In the genomic region with DNA sequence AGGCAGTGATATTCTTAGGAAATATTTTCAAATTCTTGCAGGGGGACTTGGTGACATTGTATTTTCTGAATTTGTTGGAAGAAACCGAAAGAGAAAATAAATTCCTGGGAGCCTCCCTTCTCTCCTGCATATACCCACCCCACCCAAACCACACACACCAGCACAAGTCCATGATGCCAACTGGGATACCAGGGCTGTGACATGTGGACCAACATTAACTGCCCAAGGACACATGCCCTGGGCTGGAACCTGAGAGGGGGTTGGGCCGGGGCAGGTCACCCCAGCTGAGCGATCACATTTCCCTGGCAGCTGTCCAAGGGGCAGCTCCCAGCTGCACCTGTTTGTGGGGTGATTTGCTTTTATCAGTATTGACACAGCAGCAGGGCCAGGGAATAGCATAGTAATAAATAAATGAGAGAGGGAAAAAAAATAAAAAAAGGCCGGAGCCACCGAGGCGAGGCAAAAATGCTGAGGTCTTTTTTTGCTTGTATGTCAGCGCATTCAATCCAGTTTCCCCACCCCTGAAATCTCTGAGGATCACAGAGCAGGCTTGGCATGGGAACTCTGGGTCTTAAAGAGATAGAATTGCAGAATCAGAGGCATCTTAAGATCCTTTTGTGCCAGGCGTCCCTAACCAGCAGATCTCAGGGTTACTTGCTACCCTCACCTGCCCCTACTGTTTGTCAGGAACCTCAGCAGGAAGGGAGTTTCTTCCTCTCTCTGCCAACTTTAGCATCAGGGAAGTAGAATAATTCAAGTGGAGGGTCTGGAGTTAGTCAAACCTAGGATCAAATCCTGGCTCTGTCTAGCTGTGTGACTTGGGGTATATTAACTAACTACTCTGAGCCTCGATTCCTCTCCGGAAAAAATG, we compare ENCODE assay signal across 1 cellular context.
A peak's percentile ranks its signal among the peaks of the same experiment; 100 is the strongest.
TF ChIP-seq lines count a peak whose summit lies in the region.

No MANE protein-coding gene starts in this region.

TF ChIP-seq in HepG2, 621 proteins besides CTCF, POLR2A, EP300 and RAD21 (continued from another document and continues in another):
- TF ChIP-seq, protein P1, sequence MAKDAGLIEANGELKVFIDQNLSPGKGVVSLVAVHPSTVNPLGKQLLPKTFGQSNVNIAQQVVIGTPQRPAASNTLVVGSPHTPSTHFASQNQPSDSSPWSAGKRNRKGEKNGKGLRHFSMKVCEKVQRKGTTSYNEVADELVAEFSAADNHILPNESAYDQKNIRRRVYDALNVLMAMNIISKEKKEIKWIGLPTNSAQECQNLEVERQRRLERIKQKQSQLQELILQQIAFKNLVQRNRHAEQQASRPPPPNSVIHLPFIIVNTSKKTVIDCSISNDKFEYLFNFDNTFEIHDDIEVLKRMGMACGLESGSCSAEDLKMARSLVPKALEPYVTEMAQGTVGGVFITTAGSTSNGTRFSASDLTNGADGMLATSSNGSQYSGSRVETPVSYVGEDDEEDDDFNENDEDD (CRISPR knock-in tag; IDR thresholded peaks at IDR 0.05; ENCODE audit: borderline replicate concordance) = 0 out of 2 replicates have a peak, but pooled peaks have one; percentile 9
- TF ChIP-seq NR2C2 (CRISPR knock-in tag; IDR thresholded peaks at IDR 0.05; ENCODE audit: borderline replicate concordance) (no peak), HOXA7 (CRISPR knock-in tag; IDR thresholded peaks at IDR 0.05) (no peak), ZNF607 (CRISPR knock-in tag; IDR thresholded peaks at IDR 0.05; ENCODE audit: borderline replicate concordance) (0 out of 2 replicates have a peak, but pooled peaks have one; percentile 54), ZBTB20 (CRISPR knock-in tag; IDR thresholded peaks at IDR 0.05; ENCODE audit: borderline replicate concordance, low read depth) (peak; percentile 63; the same call in 1 of the 2 replicates), TFE3 (CRISPR knock-in tag; IDR thresholded peaks at IDR 0.05) (peak; percentile 70; the same call in 1 of the 2 replicates), PRMT3 (CRISPR knock-in tag; IDR thresholded peaks at IDR 0.05; ENCODE audit: borderline replicate concordance, low read depth) (0 out of 2 replicates have a peak, but pooled peaks have one; percentile 11), FOXO4 (CRISPR knock-in tag; conservative IDR thresholded peaks at IDR 0.05) (no peak), MTA3 (CRISPR knock-in tag; IDR thresholded peaks at IDR 0.05) (no peak), KLF16 (CRISPR knock-in tag; IDR thresholded peaks at IDR 0.05) (peak in 1 of 2 experiments; percentile 62; a peak in 2 of 4 replicates), MIXL1 (CRISPR knock-in tag; IDR thresholded peaks at IDR 0.05) (peak; percentile 69; the same call in 1 of the 2 replicates), AHR (CRISPR knock-in tag; IDR thresholded peaks at IDR 0.05) (peak; percentile 48; the same call in 1 of the 2 replicates), ZNF652 (CRISPR knock-in tag; IDR thresholded peaks at IDR 0.05; ENCODE audit: borderline replicate concordance, low read depth) (peak; percentile 66; the same call in 1 of the 2 replicates), SMAD3 (CRISPR knock-in tag; IDR thresholded peaks at IDR 0.05) (0 out of 2 replicates have a peak, but pooled peaks have one; percentile 45), ZNF83 (CRISPR knock-in tag; IDR thresholded peaks at IDR 0.05; ENCODE audit: borderline replicate concordance) (0 out of 2 replicates have a peak, but pooled peaks have one; percentile 32), TGIF2 (CRISPR knock-in tag; IDR thresholded peaks at IDR 0.05) (peak; percentile 16; the same call in 1 of the 2 replicates), ARID5B (CRISPR knock-in tag; IDR thresholded peaks at IDR 0.05) (peak; percentile 92), SMC3 (IDR thresholded peaks at IDR 0.05; ENCODE audit: low read length) (peak; percentile 24; the same call in 1 of the 2 replicates), ZNF350 (CRISPR knock-in tag; IDR thresholded peaks at IDR 0.05; ENCODE audit: borderline replicate concordance, low read depth) (peak; percentile 78), ZNF331 (CRISPR knock-in tag; IDR thresholded peaks at IDR 0.05) (peak; percentile 76), GZF1 (CRISPR knock-in tag; IDR thresholded peaks at IDR 0.05) (no peak), STAG1 (CRISPR knock-in tag; IDR thresholded peaks at IDR 0.05) (0 out of 2 replicates have a peak, but pooled peaks have one; percentile 15), HIVEP1 (CRISPR knock-in tag; IDR thresholded peaks at IDR 0.05) (peak; percentile 89), ZMYM4 (CRISPR knock-in tag; IDR thresholded peaks at IDR 0.05) (peak; percentile 32; the same call in 1 of the 2 replicates), ZFP41 (CRISPR knock-in tag; IDR thresholded peaks at IDR 0.05; ENCODE audit: borderline replicate concordance) (0 out of 2 replicates have a peak, but pooled peaks have one; percentile 22), ZNF772 (CRISPR knock-in tag; IDR thresholded peaks at IDR 0.05) (peak; percentile 54; the same call in 1 of the 2 replicates), ZFP90 (CRISPR knock-in tag; IDR thresholded peaks at IDR 0.05; ENCODE audit: borderline replicate concordance) (no peak), MED1 (CRISPR knock-in tag; IDR thresholded peaks at IDR 0.05) (peak; percentile 97), ZNF225 (CRISPR knock-in tag; IDR thresholded peaks at IDR 0.05) (0 out of 2 replicates have a peak, but pooled peaks have one; percentile 35), ZSCAN30 (CRISPR knock-in tag; IDR thresholded peaks at IDR 0.05) (no peak; the same call in 1 of the 2 replicates), TARDBP (CRISPR knock-in tag; IDR thresholded peaks at IDR 0.05) (peak; percentile 58), ZNF644 (CRISPR knock-in tag; IDR thresholded peaks at IDR 0.05; ENCODE audit: low read depth) (0 out of 2 replicates have a peak, but pooled peaks have one; percentile 17), CHD2 (IDR thresholded peaks at IDR 0.05; ENCODE audit: low read depth, low read length) (peak; percentile 57; the same call in 1 of the 2 replicates), SP5 (CRISPR knock-in tag; IDR thresholded peaks at IDR 0.05; ENCODE audit: borderline replicate concordance, low read depth) (peak; percentile 90), DPF2 (CRISPR knock-in tag; IDR thresholded peaks at IDR 0.05; ENCODE audit: borderline replicate concordance, low read depth) (peak; percentile 62), ZNF124 (CRISPR knock-in tag; IDR thresholded peaks at IDR 0.05) (0 out of 2 replicates have a peak, but pooled peaks have one; percentile 39), ZNF234 (CRISPR knock-in tag; conservative IDR thresholded peaks at IDR 0.05) (no peak), NR2F2 (IDR thresholded peaks at IDR 0.05; ENCODE audit: borderline replicate concordance, low read depth) (peak; percentile 65)
- TF ChIP-seq, protein P2, sequence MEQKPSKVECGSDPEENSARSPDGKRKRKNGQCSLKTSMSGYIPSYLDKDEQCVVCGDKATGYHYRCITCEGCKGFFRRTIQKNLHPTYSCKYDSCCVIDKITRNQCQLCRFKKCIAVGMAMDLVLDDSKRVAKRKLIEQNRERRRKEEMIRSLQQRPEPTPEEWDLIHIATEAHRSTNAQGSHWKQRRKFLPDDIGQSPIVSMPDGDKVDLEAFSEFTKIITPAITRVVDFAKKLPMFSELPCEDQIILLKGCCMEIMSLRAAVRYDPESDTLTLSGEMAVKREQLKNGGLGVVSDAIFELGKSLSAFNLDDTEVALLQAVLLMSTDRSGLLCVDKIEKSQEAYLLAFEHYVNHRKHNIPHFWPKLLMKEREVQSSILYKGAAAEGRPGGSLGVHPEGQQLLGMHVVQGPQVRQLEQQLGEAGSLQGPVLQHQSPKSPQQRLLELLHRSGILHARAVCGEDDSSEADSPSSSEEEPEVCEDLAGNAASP (CRISPR knock-in tag; IDR thresholded peaks at IDR 0.05; ENCODE audit: borderline replicate concordance) = peak; percentile 87; the same call in 1 of the 2 replicates
- TF ChIP-seq, protein P3, sequence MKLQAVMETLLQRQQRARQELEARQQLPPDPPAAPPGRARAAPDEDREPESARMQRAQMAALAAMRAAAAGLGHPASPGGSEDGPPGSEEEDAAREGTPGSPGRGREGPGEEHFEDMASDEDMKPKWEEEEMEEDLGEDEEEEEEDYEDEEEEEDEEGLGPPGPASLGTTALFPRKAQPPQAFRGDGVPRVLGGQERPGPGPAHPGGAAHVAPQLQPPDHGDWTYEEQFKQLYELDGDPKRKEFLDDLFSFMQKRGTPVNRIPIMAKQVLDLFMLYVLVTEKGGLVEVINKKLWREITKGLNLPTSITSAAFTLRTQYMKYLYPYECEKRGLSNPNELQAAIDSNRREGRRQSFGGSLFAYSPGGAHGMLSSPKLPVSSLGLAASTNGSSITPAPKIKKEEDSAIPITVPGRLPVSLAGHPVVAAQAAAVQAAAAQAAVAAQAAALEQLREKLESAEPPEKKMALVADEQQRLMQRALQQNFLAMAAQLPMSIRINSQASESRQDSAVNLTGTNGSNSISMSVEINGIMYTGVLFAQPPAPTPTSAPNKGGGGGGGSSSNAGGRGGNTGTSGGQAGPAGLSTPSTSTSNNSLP (IDR thresholded peaks at IDR 0.05; ENCODE audit: low read depth, low read length) = peak; percentile 80
- TF ChIP-seq, protein P4, sequence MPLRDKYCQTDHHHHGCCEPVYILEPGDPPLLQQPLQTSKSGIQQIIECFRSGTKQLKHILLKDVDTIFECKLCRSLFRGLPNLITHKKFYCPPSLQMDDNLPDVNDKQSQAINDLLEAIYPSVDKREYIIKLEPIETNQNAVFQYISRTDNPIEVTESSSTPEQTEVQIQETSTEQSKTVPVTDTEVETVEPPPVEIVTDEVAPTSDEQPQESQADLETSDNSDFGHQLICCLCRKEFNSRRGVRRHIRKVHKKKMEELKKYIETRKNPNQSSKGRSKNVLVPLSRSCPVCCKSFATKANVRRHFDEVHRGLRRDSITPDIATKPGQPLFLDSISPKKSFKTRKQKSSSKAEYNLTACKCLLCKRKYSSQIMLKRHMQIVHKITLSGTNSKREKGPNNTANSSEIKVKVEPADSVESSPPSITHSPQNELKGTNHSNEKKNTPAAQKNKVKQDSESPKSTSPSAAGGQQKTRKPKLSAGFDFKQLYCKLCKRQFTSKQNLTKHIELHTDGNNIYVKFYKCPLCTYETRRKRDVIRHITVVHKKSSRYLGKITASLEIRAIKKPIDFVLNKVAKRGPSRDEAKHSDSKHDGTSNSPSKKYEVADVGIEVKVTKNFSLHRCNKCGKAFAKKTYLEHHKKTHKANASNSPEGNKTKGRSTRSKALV (CRISPR knock-in tag; IDR thresholded peaks at IDR 0.05) = peak; percentile 5; the same call in 1 of the 2 replicates
